Comparison of ENCODE assay signal across 15 cellular contexts in genomic region chr20:37630161-37630560, GRCh38.
DNase-seq lines count a peak whose midpoint lies in the region; ATAC-seq and TF ChIP-seq lines count a peak whose summit lies in the region.
"Had no signal": no experiment of that assay in that cellular context is flagged by ENCODE, and none has a peak within 500 bp of the region (broad histone marks: within the 10 kb centered on the region; RNA-seq: fewer than 3 reads in every experiment).

No MANE protein-coding gene starts in this region.

- no peak overlapping the region for H3K4me2 ChIP-seq in hepatocyte

- no peaks in the 10 kb centered on the region for H3K36me3 ChIP-seq in hepatocyte (replicated peaks; ENCODE audit: insufficient read depth, low read depth)

- no peaks in the 10 kb centered on the region for H3K9me2 ChIP-seq in hepatocyte (replicated peaks; ENCODE audit: insufficient read depth)

- peaks cover 7% of the 10 kb centered on the region for H3K27me3 ChIP-seq in hepatocyte

- no peaks in the 10 kb centered on the region for H3K79me2 ChIP-seq in hepatocyte

- no peaks in the 10 kb centered on the region for H3K9me3 ChIP-seq in hepatocyte (ENCODE audit: low read depth)

- ATAC-seq in HG03108 (IDR thresholded peaks at IDR 0.05; ENCODE audit: unreplicated experiment) = no peak
- ATAC-seq: HCT116 had no signal

- WGBS in hepatocyte (ENCODE audit: low lambda C conversion rate, missing lambda C conversion rate) = 46% methylated on average over 2 of the region's 2 CpGs

- no peaks in the 10 kb centered on the region for H3K4me1 ChIP-seq in hepatocyte (ENCODE audit: insufficient read depth)

- no peak overlapping the region for H3K4me3 ChIP-seq in hepatocyte

- H4K20me1 ChIP-seq in hepatocyte (ENCODE audit: insufficient read depth, poor library complexity, severe bottlenecking) = no peaks in the 10 kb centered on the region

- DNase-seq in NCI-H748 (lab: John Stamatoyannopoulos, UW; ENCODE audit: unreplicated experiment) (peak; percentile 76), NCI-H748 treated with DMSO at 0.1 percent for 48 hours (lab: John Stamatoyannopoulos, UW) (no peak), NCI-H146 treated with DMSO at 0.1 percent for 48 hours (lab: John Stamatoyannopoulos, UW; ENCODE audit: unreplicated experiment) (peak; percentile 37), NCI-H510A treated with DMSO at 0.1 percent for 48 hours (lab: John Stamatoyannopoulos, UW) (peak; percentile 70), hepatocyte (ENCODE audit: low spot score) (peak; percentile 26), GM19238 (ENCODE audit: insufficient read length, low spot score) (no peak)
- DNase-seq in activated T-cell treated with anti-CD3 and anti-CD28 coated beads, Interleukin-2, amount 50 U/mL, for 48 hours = no peak
- DNase-seq: activated CD4-positive, alpha-beta memory T cell treated with anti-CD3 and anti-CD28 coated beads, Interleukin-2, amount 10 ng/mL, durations not matched to agents 7 days and 5 days; activated T-cell treated with anti-CD3 and anti-CD28 coated beads, Interleukin-2, amount 50 U/mL, for 1 hour; C1 segment of cervical spinal cord; glutamatergic neuron; NCI-H226; stimulated activated CD4-positive, alpha-beta T cell treated with anti-CD3 and anti-CD28 coated beads, Interleukin-12 subunit alpha, Interleukin-12 subunit beta, amount 100 ng/mL, for 4 hours had no signal

- no peak for TF ChIP-seq CTCF in hepatocyte (IDR thresholded peaks at IDR 0.05; ENCODE audit: poor library complexity)

- H2AFZ ChIP-seq in hepatocyte = no peak overlapping the region

- H3K27ac ChIP-seq in hepatocyte = no peak overlapping the region

Comparison
In these comparisons a context has a peak if more than half of its experiments do, and no peak if none do; other contexts are left out.
1. DNase-seq: peak in NCI-H748 (single experiment), NCI-H146 treated with DMSO at 0.1 percent for 48 hours (single experiment), NCI-H510A treated with DMSO at 0.1 percent for 48 hours (single experiment) and hepatocyte (single experiment); none in NCI-H748 treated with DMSO at 0.1 percent for 48 hours (single experiment), GM19238 (single experiment) and activated T-cell treated with anti-CD3 and anti-CD28 coated beads, Interleukin-2, amount 50 U/mL, for 48 hours (0 of 2).